ENCODE assay signal across 12 cellular contexts in genomic region chr2:119049968-119050657, GRCh38.
A peak's percentile ranks its signal among the peaks of the same experiment; 100 is the strongest.
DNase-seq lines count a peak whose midpoint lies in the region; ATAC-seq and TF ChIP-seq lines count a peak whose summit lies in the region.
"Had no signal": no experiment of that assay in that cellular context is flagged by ENCODE, and none has a peak within 500 bp of the region (broad histone marks: within the 10 kb centered on the region; RNA-seq: fewer than 3 reads in every experiment).

No MANE protein-coding gene starts in this region.

- whole genome bisulfite sequencing in neuronal stem cell (ENCODE audit: extremely low coverage in 2 of 2, insufficient read length in 2 of 2, insufficient replicate concordance in 1 of 2), 2 donors = no CpG with 5 or more reads among the region's 12 CpGs

- H2AK5ac ChIP-seq in neuronal stem cell (ENCODE audit: low read depth, low read length) = peak overlapping the region; percentile 28

- peak; percentile 36 for DNase-seq in activated CD8-positive, alpha-beta T cell treated with anti-CD3 and anti-CD28 coated beads for 36 hours
- no peak for DNase-seq in activated CD8-positive, alpha-beta T cell treated with anti-CD3 and anti-CD28 coated beads, Interleukin-2, amount 10 ng/mL, durations not matched to agents 7 days and 5 days
- peak; percentile 65 for DNase-seq in KBM-7
- DNase-seq in SK-MEL-5 (ENCODE audit: low read depth, low spot score) = peak; percentile 41
- DNase-seq in neuronal stem cell (ENCODE audit: low spot score) = no peak
- no peak for DNase-seq in nucleus accumbens (lab: John Stamatoyannopoulos, UW)
- no peak for DNase-seq in NCI-H510A treated with DMSO at 0.1 percent for 48 hours (lab: John Stamatoyannopoulos, UW)
- DNase-seq in naive thymus-derived CD4-positive, alpha-beta T cell = no peak
- DNase-seq: activated T-cell treated with anti-CD3 and anti-CD28 coated beads, Interleukin-2, amount 50 U/mL, for 72 hours; CD4-positive, alpha-beta T cell; GM23248; stimulated activated naive CD4-positive, alpha-beta T cell had no signal

- peaks cover 16% of the 10 kb centered on the region for H3K27me3 Mint-ChIP-seq in activated CD8-positive, alpha-beta T cell treated with anti-CD3 and anti-CD28 coated beads for 36 hours
- H3K27me3 Mint-ChIP-seq in activated CD8-positive, alpha-beta T cell treated with anti-CD3 and anti-CD28 coated beads, Interleukin-2, amount 10 ng/mL, durations not matched to agents 7 days and 5 days (ENCODE audit: low read depth) = peaks cover 10% of the 10 kb centered on the region
- peaks cover 7 to 55% (median 52%) of the 10 kb centered on the region in 5 donors for H3K27me3 Mint-ChIP-seq in naive thymus-derived CD4-positive, alpha-beta T cell

- intact Hi-C loops in activated CD8-positive, alpha-beta T cell treated with anti-CD3 and anti-CD28 coated beads for 36 hours (cut with micrococcal nuclease) = no loop called here
- intact Hi-C loops in naive thymus-derived CD4-positive, alpha-beta T cell (cut with micrococcal nuclease) = no loop called here

- H4K91ac ChIP-seq in neuronal stem cell (ENCODE audit: low read depth, low read length, poor library complexity) = no peak overlapping the region

- no peaks in the 10 kb centered on the region for H3K36me3 ChIP-seq in neuronal stem cell (replicated peaks in 1 of 2; ENCODE audit: control insufficient read depth in 2 of 2, insufficient read depth in 2 of 2, low read length in 2 of 2)
- H3K36me3 ChIP-seq in naive thymus-derived CD4-positive, alpha-beta T cell (ENCODE audit: control insufficient read depth in 2 of 3, insufficient read depth in 3 of 3, low read length in 3 of 3) = no peaks in the 10 kb centered on the region

- CTCF ChIA-PET in activated CD8-positive, alpha-beta T cell treated with anti-CD3 and anti-CD28 coated beads for 36 hours (lab: Charles Lee) = interaction anchor here (0.6 to 1.3 kb wide), 2 partner anchors 21 to 783 kb away, joined by 3 read pairs; no protein-coding TSS in a partner anchor
- CTCF ChIA-PET in activated CD8-positive, alpha-beta T cell treated with anti-CD3 and anti-CD28 coated beads, Interleukin-2, amount 10 ng/mL, durations not matched to agents 7 days and 5 days (lab: Charles Lee) = interaction anchor here (0.6 kb wide), 1 partner anchor 77 kb away, joined by 3 read pairs; no protein-coding TSS in a partner anchor
- CTCF ChIA-PET in naive thymus-derived CD4-positive, alpha-beta T cell (lab: Charles Lee) = no interaction called here

- H4K8ac ChIP-seq in neuronal stem cell (ENCODE audit: low read depth, low read length) = no peak overlapping the region

- H3K79me1 ChIP-seq in neuronal stem cell (ENCODE audit: low read depth, low read length) = no peaks in the 10 kb centered on the region

- ATAC-seq in activated CD8-positive, alpha-beta T cell treated with anti-CD3 and anti-CD28 coated beads for 36 hours = no peak
- ATAC-seq in activated CD8-positive, alpha-beta T cell treated with anti-CD3 and anti-CD28 coated beads, Interleukin-2, amount 10 ng/mL, durations not matched to agents 7 days and 5 days = no peak
- no peak for ATAC-seq in naive thymus-derived CD4-positive, alpha-beta T cell
- ATAC-seq: activated T-cell treated with anti-CD3 and anti-CD28 coated beads, Interleukin-2, amount 50 U/mL, for 72 hours had no signal

- H2BK15ac ChIP-seq in neuronal stem cell (ENCODE audit: low read length) = no peak overlapping the region

- H3K9ac ChIP-seq in neuronal stem cell (ENCODE audit: low read depth, low read length, poor library complexity) = no peak overlapping the region
- H3K9ac ChIP-seq: GM23248 had no signal

- no peak overlapping the region for H3K4ac ChIP-seq in neuronal stem cell (ENCODE audit: low read length)

- no peaks in the 10 kb centered on the region for H3K4me1 ChIP-seq in neuronal stem cell (ENCODE audit: control insufficient read depth in 2 of 2, insufficient read depth in 1 of 2, low read depth in 1 of 2, low read length in 2 of 2)
- no peaks in the 10 kb centered on the region for H3K4me1 ChIP-seq in naive thymus-derived CD4-positive, alpha-beta T cell (ENCODE audit: control insufficient read depth in 2 of 2, insufficient read depth in 2 of 2, low read length in 2 of 2)

- H3K4me2 ChIP-seq in neuronal stem cell (ENCODE audit: insufficient read depth, low read length, poor library complexity, severe bottlenecking) = no peak overlapping the region

- no peak overlapping the region for H3K27ac Mint-ChIP-seq in activated CD8-positive, alpha-beta T cell treated with anti-CD3 and anti-CD28 coated beads for 36 hours
- H3K27ac Mint-ChIP-seq in activated CD8-positive, alpha-beta T cell treated with anti-CD3 and anti-CD28 coated beads, Interleukin-2, amount 10 ng/mL, durations not matched to agents 7 days and 5 days = no peak overlapping the region
- H3K27ac Mint-ChIP-seq in naive thymus-derived CD4-positive, alpha-beta T cell = no peak overlapping the region
- H3K27ac Mint-ChIP-seq: activated T-cell treated with anti-CD3 and anti-CD28 coated beads, Interleukin-2, amount 50 U/mL, for 72 hours; CD4-positive, alpha-beta T cell had no signal

- no peak overlapping the region for H2BK120ac ChIP-seq in neuronal stem cell (ENCODE audit: low read depth, low read length)

- H3K23ac ChIP-seq in neuronal stem cell (ENCODE audit: low read depth, low read length, poor library complexity) = no peak overlapping the region

- no peak overlapping the region for H2BK12ac ChIP-seq in neuronal stem cell (ENCODE audit: low read length)

- H2AFZ ChIP-seq in neuronal stem cell (ENCODE audit: low read length) = no peak overlapping the region
- H2AFZ ChIP-seq: GM23248 had no signal

- H3K14ac ChIP-seq in neuronal stem cell (ENCODE audit: low read length) = no peak overlapping the region

- peak overlapping the region; percentile 71 for H3K18ac ChIP-seq in neuronal stem cell (ENCODE audit: low read length)

- no peaks in the 10 kb centered on the region for H3K9me3 ChIP-seq in neuronal stem cell (replicated peaks in 1 of 2; ENCODE audit: control insufficient read depth in 2 of 2, insufficient read depth in 1 of 2, low read depth in 1 of 2, low read length in 2 of 2)
- no peaks in the 10 kb centered on the region for H3K9me3 ChIP-seq in naive thymus-derived CD4-positive, alpha-beta T cell (ENCODE audit: control insufficient read depth in 2 of 3, low read length in 3 of 3)

- H3K27ac ChIP-seq in neuronal stem cell (replicated peaks; ENCODE audit: low read length) = no peak overlapping the region
- no peak overlapping the region for H3K27ac ChIP-seq in naive thymus-derived CD4-positive, alpha-beta T cell (ENCODE audit: low read depth, low read length)
- H3K27ac ChIP-seq: GM23248 had no signal

- no peak overlapping the region for H3K4me3 Mint-ChIP-seq in activated CD8-positive, alpha-beta T cell treated with anti-CD3 and anti-CD28 coated beads for 36 hours
- H3K4me3 Mint-ChIP-seq in activated CD8-positive, alpha-beta T cell treated with anti-CD3 and anti-CD28 coated beads, Interleukin-2, amount 10 ng/mL, durations not matched to agents 7 days and 5 days = no peak overlapping the region
- H3K4me3 Mint-ChIP-seq in naive thymus-derived CD4-positive, alpha-beta T cell = no peak overlapping the region
- H3K4me3 Mint-ChIP-seq: activated T-cell treated with anti-CD3 and anti-CD28 coated beads, Interleukin-2, amount 50 U/mL, for 72 hours; CD4-positive, alpha-beta T cell had no signal

- H3K9me3 Mint-ChIP-seq in activated CD8-positive, alpha-beta T cell treated with anti-CD3 and anti-CD28 coated beads for 36 hours = peaks cover 4% of the 10 kb centered on the region
- H3K9me3 Mint-ChIP-seq in activated CD8-positive, alpha-beta T cell treated with anti-CD3 and anti-CD28 coated beads, Interleukin-2, amount 10 ng/mL, durations not matched to agents 7 days and 5 days (ENCODE audit: insufficient read depth) = no peaks in the 10 kb centered on the region
- peaks cover 0 to 13% (median 6%) of the 10 kb centered on the region in 11 donors for H3K9me3 Mint-ChIP-seq in naive thymus-derived CD4-positive, alpha-beta T cell

- no peak for TF ChIP-seq CTCF in activated CD8-positive, alpha-beta T cell treated with anti-CD3 and anti-CD28 coated beads for 36 hours (IDR thresholded peaks at IDR 0.05)

- H3K4me3 ChIP-seq in neuronal stem cell (ENCODE audit: low read length in 2 of 2) = no peak overlapping the region
- H3K4me3 ChIP-seq in naive thymus-derived CD4-positive, alpha-beta T cell (ENCODE audit: low read length) = no peak overlapping the region
- H3K4me3 ChIP-seq: GM23248 had no signal

- H3K4me1 Mint-ChIP-seq in activated CD8-positive, alpha-beta T cell treated with anti-CD3 and anti-CD28 coated beads for 36 hours (ENCODE audit: low read depth) = no peaks in the 10 kb centered on the region
- no peaks in the 10 kb centered on the region for H3K4me1 Mint-ChIP-seq in activated CD8-positive, alpha-beta T cell treated with anti-CD3 and anti-CD28 coated beads, Interleukin-2, amount 10 ng/mL, durations not matched to agents 7 days and 5 days (ENCODE audit: low read depth)
- H3K4me1 Mint-ChIP-seq in naive thymus-derived CD4-positive, alpha-beta T cell = no peaks in the 10 kb centered on the region

- POLR2A ChIA-PET in activated CD8-positive, alpha-beta T cell treated with anti-CD3 and anti-CD28 coated beads for 36 hours (lab: Charles Lee) = no interaction called here
- POLR2A ChIA-PET in activated CD8-positive, alpha-beta T cell treated with anti-CD3 and anti-CD28 coated beads, Interleukin-2, amount 10 ng/mL, durations not matched to agents 7 days and 5 days (lab: Charles Lee) = no interaction called here
- POLR2A ChIA-PET in naive thymus-derived CD4-positive, alpha-beta T cell (lab: Charles Lee) = no interaction called here

- in situ Hi-C loops in KBM-7 (cut with MboI; ENCODE audit: low pct_unique_long_range_greater_than_20kb, low sequenced_read_pairs) (no loop called here), SK-MEL-5 (cut with HindIII; ENCODE audit: low pct_unique_long_range_greater_than_20kb, low sequenced_read_pairs) (no loop called here)

- no peak overlapping the region for H2BK5ac ChIP-seq in neuronal stem cell (ENCODE audit: low read length)

- no peaks in the 10 kb centered on the region for H3K36me3 Mint-ChIP-seq in activated CD8-positive, alpha-beta T cell treated with anti-CD3 and anti-CD28 coated beads for 36 hours (ENCODE audit: low read depth)
- H3K36me3 Mint-ChIP-seq in activated CD8-positive, alpha-beta T cell treated with anti-CD3 and anti-CD28 coated beads, Interleukin-2, amount 10 ng/mL, durations not matched to agents 7 days and 5 days (ENCODE audit: low read depth) = no peaks in the 10 kb centered on the region
- peaks cover 0 to 6% (median 0%) of the 10 kb centered on the region in 5 donors for H3K36me3 Mint-ChIP-seq in naive thymus-derived CD4-positive, alpha-beta T cell

- no peaks in the 10 kb centered on the region for H3K27me3 ChIP-seq in neuronal stem cell (ENCODE audit: control insufficient read depth in 3 of 3, insufficient read depth in 3 of 3, low read depth in 1 of 3, low read length in 3 of 3)
- H3K27me3 ChIP-seq in naive thymus-derived CD4-positive, alpha-beta T cell (ENCODE audit: control insufficient read depth in 2 of 2, insufficient read depth in 2 of 2, low read length in 2 of 2) = no peaks in the 10 kb centered on the region

Comparison
In these comparisons a context has a peak if more than half of its experiments do, and no peak if none do; other contexts are left out.
1. DNase-seq: peak in activated CD8-positive, alpha-beta T cell treated with anti-CD3 and anti-CD28 coated beads for 36 hours (single experiment), KBM-7 (single experiment) and SK-MEL-5 (single experiment); none in activated CD8-positive, alpha-beta T cell treated with anti-CD3 and anti-CD28 coated beads, Interleukin-2, amount 10 ng/mL, durations not matched to agents 7 days and 5 days (single experiment), neuronal stem cell (single experiment), nucleus accumbens (0 of 56), NCI-H510A treated with DMSO at 0.1 percent for 48 hours (single experiment) and naive thymus-derived CD4-positive, alpha-beta T cell (0 of 9).